In genomic region chr6:16576391-16577368, GRCh38 we compare ENCODE assay signal across 11 cellular contexts.
A peak's percentile ranks its signal among the peaks of the same experiment; 100 is the strongest.
DNase-seq lines count a peak whose midpoint lies in the region; ATAC-seq, FAIRE-seq and TF ChIP-seq lines count a peak whose summit lies in the region.
"Had no signal": no experiment of that assay in that cellular context is flagged by ENCODE, and none has a peak within 500 bp of the region (broad histone marks: within the 10 kb centered on the region; RNA-seq: fewer than 3 reads in every experiment).

No MANE protein-coding gene starts in this region.

- no peaks in the 10 kb centered on the region for H3K9me3 Mint-ChIP-seq in stimulated activated naive CD8-positive, alpha-beta T cell treated with anti-CD3 and anti-CD28 coated beads, Interleukin-15, amount 100 ng/mL, for 72 hours
- H3K9me3 Mint-ChIP-seq in CD4-positive, alpha-beta T cell: no peaks in the 10 kb centered on the region

- no peaks in the 10 kb centered on the region for H3K27me3 Mint-ChIP-seq in stimulated activated naive CD8-positive, alpha-beta T cell treated with anti-CD3 and anti-CD28 coated beads, Interleukin-15, amount 100 ng/mL, for 72 hours
- no peaks in the 10 kb centered on the region for H3K27me3 Mint-ChIP-seq in CD4-positive, alpha-beta T cell

- no peak overlapping the region for H3K4me2 ChIP-seq in MM.1S (ENCODE audit: low read depth, low read length)

- no peaks in the 10 kb centered on the region for H3K36me3 ChIP-seq in upper lobe of right lung
- no peaks in the 10 kb centered on the region for H3K36me3 ChIP-seq in MM.1S (replicated peaks; ENCODE audit: insufficient read depth, low read length)

- DNase-seq in stimulated activated naive CD8-positive, alpha-beta T cell treated with anti-CD3 and anti-CD28 coated beads, Interleukin-15, Interleukin-2, amounts not matched to agents 100 U/mL and 50 U/mL, for 24 hours: no peak
- no peak for DNase-seq in stimulated activated naive CD8-positive, alpha-beta T cell treated with anti-CD3 and anti-CD28 coated beads, Interleukin-15, amount 100 ng/mL, for 72 hours
- DNase-seq in RCC 7860 (ENCODE audit: low spot score) (peak; percentile 8), upper lobe of right lung (no peak), epidermal melanocyte (ENCODE audit: insufficient read length, low spot score) (no peak), MM.1S (no peak)
- DNase-seq in CD4-positive, alpha-beta T cell: no peak
- DNase-seq: activated naive CD4-positive, alpha-beta T cell treated with Interleukin-2 at 50 U/mL for 16 hours; SHP77 had no signal

- H3K4me3 Mint-ChIP-seq in stimulated activated naive CD8-positive, alpha-beta T cell treated with anti-CD3 and anti-CD28 coated beads, Interleukin-15, amount 100 ng/mL, for 72 hours: no peak overlapping the region
- no peak overlapping the region for H3K4me3 Mint-ChIP-seq in CD4-positive, alpha-beta T cell

- POLR2A ChIA-PET in CD4-positive, alpha-beta T cell (lab: Charles Lee): no interaction called here

- TF ChIP-seq CTCF in upper lobe of right lung (IDR thresholded peaks at IDR 0.05) (no peak), MM.1S (IDR thresholded peaks at IDR 0.05; ENCODE audit: low read length) (no peak)
- TF ChIP-seq CTCF in CD4-positive, alpha-beta T cell (IDR thresholded peaks at IDR 0.05): no peak

- H3K27me3 ChIP-seq in upper lobe of right lung (no peaks in the 10 kb centered on the region), MM.1S (replicated peaks; ENCODE audit: insufficient read depth, low read length) (no peaks in the 10 kb centered on the region)
- no peaks in the 10 kb centered on the region for H3K27me3 ChIP-seq in CD4-positive, alpha-beta T cell (ENCODE audit: control insufficient read depth, insufficient read depth, low read length)

- no peak overlapping the region for H3K27ac Mint-ChIP-seq in stimulated activated naive CD8-positive, alpha-beta T cell treated with anti-CD3 and anti-CD28 coated beads, Interleukin-15, amount 100 ng/mL, for 72 hours
- H3K27ac Mint-ChIP-seq in CD4-positive, alpha-beta T cell: no peak overlapping the region

- H2AFZ ChIP-seq in MM.1S (ENCODE audit: low read length): no peak overlapping the region

- H3K79me2 ChIP-seq in MM.1S (ENCODE audit: low read length): no peaks in the 10 kb centered on the region

- CTCF ChIA-PET in CD4-positive, alpha-beta T cell (lab: Charles Lee): interaction anchor here (1.2 kb wide), 1 partner anchor 244 kb away, joined by 3 read pairs; no protein-coding TSS in a partner anchor

- H3K9me3 ChIP-seq in upper lobe of right lung: no peaks in the 10 kb centered on the region
- H3K9me3 ChIP-seq in MM.1S (replicated peaks; ENCODE audit: insufficient read depth, low read length): no peaks in the 10 kb centered on the region
- H3K9me3 ChIP-seq in CD4-positive, alpha-beta T cell (ENCODE audit: control insufficient read depth, low read length): no peaks in the 10 kb centered on the region

- H3K4me1 ChIP-seq in upper lobe of right lung (no peaks in the 10 kb centered on the region), MM.1S (ENCODE audit: low read length) (no peaks in the 10 kb centered on the region)

- no peaks in the 10 kb centered on the region for H3K9me2 ChIP-seq in MM.1S (replicated peaks; ENCODE audit: insufficient read depth, low read length)

- H3K27ac ChIP-seq in upper lobe of right lung: no peak overlapping the region
- no peak overlapping the region for H3K27ac ChIP-seq in MM.1S (ENCODE audit: low read length)
- no peak overlapping the region for H3K27ac ChIP-seq in CD4-positive, alpha-beta T cell (ENCODE audit: low read depth, low read length)
- H3K27ac ChIP-seq: C4-2B had no signal

- peak; percentile 55 for ATAC-seq in stimulated activated naive CD8-positive, alpha-beta T cell treated with anti-CD3 and anti-CD28 coated beads, Interleukin-15, Interleukin-2, amounts not matched to agents 100 U/mL and 50 U/mL, for 24 hours
- ATAC-seq in stimulated activated naive CD8-positive, alpha-beta T cell treated with anti-CD3 and anti-CD28 coated beads, Interleukin-15, amount 100 ng/mL, for 72 hours: no peak
- peak; percentile 89 for ATAC-seq in HG02981 (IDR thresholded peaks at IDR 0.05; ENCODE audit: unreplicated experiment)
- ATAC-seq in upper lobe of right lung: peak; percentile 48
- no peak for ATAC-seq in CD4-positive, alpha-beta T cell (ENCODE audit: poor library complexity)

- H3K4me3 ChIP-seq in upper lobe of right lung: no peak overlapping the region
- H3K4me3 ChIP-seq in MM.1S (ENCODE audit: low read length): no peak overlapping the region

- H3K9ac ChIP-seq in MM.1S (ENCODE audit: low read length): no peak overlapping the region

- peaks cover 14% of the 10 kb centered on the region for H3K4me1 Mint-ChIP-seq in stimulated activated naive CD8-positive, alpha-beta T cell treated with anti-CD3 and anti-CD28 coated beads, Interleukin-15, amount 100 ng/mL, for 72 hours
- peaks cover 6% of the 10 kb centered on the region for H3K4me1 Mint-ChIP-seq in CD4-positive, alpha-beta T cell (ENCODE audit: low read depth)

- intact Hi-C loops in upper lobe of right lung (cut with DNase I): no loop called here
- intact Hi-C loops in CD4-positive, alpha-beta T cell (cut with DNase I, micrococcal nuclease): no loop called here

- no peaks in the 10 kb centered on the region for H4K20me1 ChIP-seq in MM.1S (ENCODE audit: insufficient read depth, low read length)

- peaks cover 16% of the 10 kb centered on the region for H3K36me3 Mint-ChIP-seq in CD4-positive, alpha-beta T cell (ENCODE audit: low read depth)

- no peak for FAIRE-seq in RCC 7860 (lab: Jason Lieb, UNC)

- H3F3A ChIP-seq in MM.1S (ENCODE audit: insufficient read depth, low read length): no peaks in the 10 kb centered on the region

Comparison
In these comparisons a context has a peak if more than half of its experiments do, and no peak if none do; other contexts are left out.
1. ATAC-seq: peak in stimulated activated naive CD8-positive, alpha-beta T cell treated with anti-CD3 and anti-CD28 coated beads, Interleukin-15, Interleukin-2, amounts not matched to agents 100 U/mL and 50 U/mL, for 24 hours (single experiment), HG02981 (single experiment) and upper lobe of right lung (single experiment); none in stimulated activated naive CD8-positive, alpha-beta T cell treated with anti-CD3 and anti-CD28 coated beads, Interleukin-15, amount 100 ng/mL, for 72 hours (single experiment) and CD4-positive, alpha-beta T cell (single experiment).